11 cellular contexts compared by ENCODE assay signal in genomic region chr20:34216382-34216742, GRCh38. TPM values are rescaled to one million over a fixed set of nuclear protein-coding genes. Genes with fewer than 3 reads are reported as not detected.
DNase-seq lines count a peak whose midpoint lies in the region; ATAC-seq and TF ChIP-seq lines count a peak whose summit lies in the region.
"Had no signal": no experiment of that assay in that cellular context is flagged by ENCODE, and none has a peak within 500 bp of the region (broad histone marks: within the 10 kb centered on the region; RNA-seq: fewer than 3 reads in every experiment).

No MANE protein-coding gene starts in this region.

- H3K27ac Mint-ChIP-seq in activated CD8-positive, alpha-beta T cell treated with anti-CD3 and anti-CD28 coated beads, Interleukin-2, amount 10 ng/mL, durations not matched to agents 7 days and 5 days = no peak overlapping the region
- H3K27ac Mint-ChIP-seq in stimulated activated naive B cell treated with anti-CD40 and anti-IgM and Interleukin-4, amounts not matched to agents 10 μg/mL and 1 μg/mL and 100 μg/mL, for 72 hours = no peak overlapping the region
- H3K27ac Mint-ChIP-seq in CD14-positive monocyte (no peak overlapping the region), mesothelial cell of epicardium (no peak overlapping the region)

- no peaks in the 10 kb centered on the region; the same call in 1 of the 2 replicates for H3K9me3 ChIP-seq in HUES48 (ENCODE audit: control insufficient read depth, insufficient read depth, low read length)

- H3K27me3 ChIP-seq in HUES48 (ENCODE audit: control insufficient read depth, insufficient read depth, low read length) = peaks cover 43% of the 10 kb centered on the region

- intact Hi-C loops in CD14-positive monocyte (cut with micrococcal nuclease) = no loop called here

- no peak for ATAC-seq in activated CD8-positive, alpha-beta T cell treated with anti-CD3 and anti-CD28 coated beads, Interleukin-2, amount 10 ng/mL, durations not matched to agents 7 days and 5 days
- ATAC-seq in stimulated activated naive B cell treated with anti-CD40 and anti-IgM and Interleukin-4, amounts not matched to agents 10 μg/mL and 1 μg/mL and 100 μg/mL, for 72 hours (replicated peaks) = no peak

- peaks cover 8% of the 10 kb centered on the region for H3K4me1 Mint-ChIP-seq in activated CD8-positive, alpha-beta T cell treated with anti-CD3 and anti-CD28 coated beads, Interleukin-2, amount 10 ng/mL, durations not matched to agents 7 days and 5 days (ENCODE audit: low read depth)
- peaks cover 0 to 3% of the 10 kb centered on the region in 2 donors for H3K4me1 Mint-ChIP-seq in stimulated activated naive B cell treated with anti-CD40 and anti-IgM and Interleukin-4, amounts not matched to agents 10 μg/mL and 1 μg/mL and 100 μg/mL, for 72 hours
- H3K4me1 Mint-ChIP-seq in CD14-positive monocyte (peaks cover 27% of the 10 kb centered on the region), mesothelial cell of epicardium (peaks cover 12% of the 10 kb centered on the region)
- H3K4me1 Mint-ChIP-seq: central memory CD8-positive, alpha-beta T cell had no signal

- H3K9ac ChIP-seq in HUES48 (ENCODE audit: low read depth, low read length) = no peak overlapping the region

- DNase-seq in activated CD8-positive, alpha-beta T cell treated with anti-CD3 and anti-CD28 coated beads, Interleukin-2, amount 10 ng/mL, durations not matched to agents 7 days and 5 days = no peak
- no peak for DNase-seq in stimulated activated naive B cell treated with anti-CD40 and anti-IgM and Interleukin-4, amounts not matched to agents 10 μg/mL and 1 μg/mL and 100 μg/mL, for 72 hours
- DNase-seq in CD14-positive monocyte (ENCODE audit: low spot score) (no peak), Kasumi-1 (lab: John Stamatoyannopoulos, UW) (no peak), mesothelial cell of epicardium (ENCODE audit: low spot score in 2 of 2, unreplicated experiment in 2 of 2) (no peak)
- DNase-seq: NCI-H1694 treated with DMSO at 0.1 percent for 48 hours had no signal

- H3K9me3 Mint-ChIP-seq in activated CD8-positive, alpha-beta T cell treated with anti-CD3 and anti-CD28 coated beads, Interleukin-2, amount 10 ng/mL, durations not matched to agents 7 days and 5 days (ENCODE audit: insufficient read depth) = no peaks in the 10 kb centered on the region
- H3K9me3 Mint-ChIP-seq in stimulated activated naive B cell treated with anti-CD40 and anti-IgM and Interleukin-4, amounts not matched to agents 10 μg/mL and 1 μg/mL and 100 μg/mL, for 72 hours = peaks cover 4 to 5% of the 10 kb centered on the region in 2 donors
- H3K9me3 Mint-ChIP-seq in CD14-positive monocyte (peaks cover 2 to 11% (median 7%) of the 10 kb centered on the region in 7 donors), mesothelial cell of epicardium (peaks cover 9% of the 10 kb centered on the region)
- H3K9me3 Mint-ChIP-seq: central memory CD8-positive, alpha-beta T cell had no signal

- no peaks in the 10 kb centered on the region for H3K36me3 ChIP-seq in HUES48 (ENCODE audit: control insufficient read depth, insufficient read depth, low read length)

- peak overlapping the region; percentile 57 for H3K4me3 Mint-ChIP-seq in activated CD8-positive, alpha-beta T cell treated with anti-CD3 and anti-CD28 coated beads, Interleukin-2, amount 10 ng/mL, durations not matched to agents 7 days and 5 days
- H3K4me3 Mint-ChIP-seq in stimulated activated naive B cell treated with anti-CD40 and anti-IgM and Interleukin-4, amounts not matched to agents 10 μg/mL and 1 μg/mL and 100 μg/mL, for 72 hours = peak overlapping the region; percentile 86 to 88
- H3K4me3 Mint-ChIP-seq in CD14-positive monocyte = peak overlapping the region in 1 of 2 donors; percentile 83
- H3K4me3 Mint-ChIP-seq in mesothelial cell of epicardium = no peak overlapping the region

- no peak for TF ChIP-seq CTCF in CD14-positive monocyte (IDR thresholded peaks at IDR 0.05)
- TF ChIP-seq CTCF in mesothelial cell of epicardium (IDR thresholded peaks at IDR 0.05; ENCODE audit: unreplicated experiment) = no peak

- no peak overlapping the region for H3K27ac ChIP-seq in HUES48 (ENCODE audit: low read depth, low read length)

- H3K4me1 ChIP-seq in HUES48 (ENCODE audit: control insufficient read depth, insufficient read depth, low read length) = no peaks in the 10 kb centered on the region

- CTCF ChIA-PET in activated CD8-positive, alpha-beta T cell treated with anti-CD3 and anti-CD28 coated beads, Interleukin-2, amount 10 ng/mL, durations not matched to agents 7 days and 5 days (lab: Charles Lee) = no interaction called here

- peak overlapping the region; percentile 64 for H3K4me3 ChIP-seq in HUES48 (ENCODE audit: low read depth, low read length)
- peak overlapping the region; percentile 21 for H3K4me3 ChIP-seq in iPS-11a (ENCODE audit: low read depth, low read length)

- POLR2A ChIA-PET in activated CD8-positive, alpha-beta T cell treated with anti-CD3 and anti-CD28 coated beads, Interleukin-2, amount 10 ng/mL, durations not matched to agents 7 days and 5 days (lab: Charles Lee) = no interaction called here

- no peaks in the 10 kb centered on the region for H3K36me3 Mint-ChIP-seq in activated CD8-positive, alpha-beta T cell treated with anti-CD3 and anti-CD28 coated beads, Interleukin-2, amount 10 ng/mL, durations not matched to agents 7 days and 5 days (ENCODE audit: low read depth)
- no peaks in the 10 kb centered on the region for H3K36me3 Mint-ChIP-seq in stimulated activated naive B cell treated with anti-CD40 and anti-IgM and Interleukin-4, amounts not matched to agents 10 μg/mL and 1 μg/mL and 100 μg/mL, for 72 hours
- peaks cover 0 to 3% of the 10 kb centered on the region in 2 donors for H3K36me3 Mint-ChIP-seq in CD14-positive monocyte
- peaks cover 2% of the 10 kb centered on the region for H3K36me3 Mint-ChIP-seq in mesothelial cell of epicardium

- H3K27me3 Mint-ChIP-seq in activated CD8-positive, alpha-beta T cell treated with anti-CD3 and anti-CD28 coated beads, Interleukin-2, amount 10 ng/mL, durations not matched to agents 7 days and 5 days (ENCODE audit: low read depth) = peaks cover 22% of the 10 kb centered on the region
- peaks cover 16 to 31% of the 10 kb centered on the region in 2 donors for H3K27me3 Mint-ChIP-seq in stimulated activated naive B cell treated with anti-CD40 and anti-IgM and Interleukin-4, amounts not matched to agents 10 μg/mL and 1 μg/mL and 100 μg/mL, for 72 hours
- peaks cover 11 to 17% (median 12%) of the 10 kb centered on the region in 3 donors for H3K27me3 Mint-ChIP-seq in CD14-positive monocyte (ENCODE audit: low read depth in 3 of 3)
- no peaks in the 10 kb centered on the region for H3K27me3 Mint-ChIP-seq in mesothelial cell of epicardium (ENCODE audit: low read depth)

RNA-seq across cellular contexts. Expression of gene ASIP, which starts 24.9 kb away (rescaled TPM):
- not detected for total RNA-seq in activated CD8-positive, alpha-beta T cell treated with anti-CD3 and anti-CD28 coated beads, Interleukin-2, amount 10 ng/mL, durations not matched to agents 7 days and 5 days
- polyA plus RNA-seq in CD14-positive monocyte = under 1 TPM in 1 of 2 donors, not detected in 1; 0.40 TPM
- total RNA-seq in mesothelial cell of epicardium = not detected in 3 replicates
- total RNA-seq: myocyte; T-helper 1 cell treated with Interleukin-12 subunit alpha and Interleukin-12 subunit beta and Interleukin-4 antibody, amounts not matched to agents 30 ng/mL and 1 ng/mL, for 36 hours had no signal
